Comparison of ENCODE assay signal across 15 cellular contexts in genomic region chr2:237178396-237178795, GRCh38.
DNase-seq lines count a peak whose midpoint lies in the region; TF ChIP-seq lines count a peak whose summit lies in the region.
"Had no signal": no experiment of that assay in that cellular context is flagged by ENCODE, and none has a peak within 500 bp of the region (broad histone marks: within the 10 kb centered on the region; RNA-seq: fewer than 3 reads in every experiment).

No MANE protein-coding gene starts in this region.

- no peak overlapping the region for H3K27ac ChIP-seq in OCI-LY7 (ENCODE audit: low read depth, low read length, poor library complexity, severe bottlenecking)
- H3K27ac ChIP-seq: left lung, WERI-Rb-1 had no signal

- no TSS peak for BruUV-seq in OCI-LY7 (replicated peaks; lab: Mats Ljungman, UMichigan)

- H3K9me3 ChIP-seq in OCI-LY7 (ENCODE audit: low read length) = peaks cover 8% of the 10 kb centered on the region; the same call in 1 of the 2 replicates

- TF ChIP-seq CTCF in OCI-LY7 (conservative IDR thresholded peaks at IDR 0.05; ENCODE audit: low read length) = no peak

- DNase-seq in ELR (ENCODE audit: low read depth) (peak; percentile 93), RPMI7951 (ENCODE audit: low read depth) (peak; percentile 90), fibroblast of gingiva (ENCODE audit: low read depth) (peak; percentile 74), skeletal muscle cell (ENCODE audit: low read depth) (peak; percentile 82), NOMO-1 treated with DMSO at 0.1 percent for 48 hours (lab: John Stamatoyannopoulos, UW; ENCODE audit: unreplicated experiment) (no peak), posterior vena cava (ENCODE audit: low spot score) (no peak), OCI-LY7 (ENCODE audit: low spot score) (no peak), NCI-H2196 treated with DMSO at 0.1 percent for 48 hours (lab: John Stamatoyannopoulos, UW; ENCODE audit: unreplicated experiment) (no peak)
- DNase-seq: activated naive CD4-positive, alpha-beta T cell treated with anti-CD3 and anti-CD28 coated beads, Interleukin-2, amount 10 ng/mL, durations not matched to agents 7 days and 5 days; CD4-positive, CD25-positive, alpha-beta regulatory T cell; left lung; naive thymus-derived CD8-positive, alpha-beta T cell; NCI-H1048; stimulated activated CD4-positive, alpha-beta T cell treated with anti-CD3 and anti-CD28 coated beads, Interleukin-2, amount 100 ng/mL, for 48 hours; WERI-Rb-1 had no signal

- intact Hi-C loops in posterior vena cava (cut with DNase I) = loop anchor here (10.0 kb wide), 3 partner anchors 46 to 1746 kb away; no protein-coding TSS in a partner anchor
- intact Hi-C loops in OCI-LY7 (cut with micrococcal nuclease; ENCODE audit: unreplicated experiment) = no loop called here

- H3K4me3 ChIP-seq in skeletal muscle cell (ENCODE audit: low read depth, low read length) (no peak overlapping the region), OCI-LY7 (ENCODE audit: low read depth, low read length, poor library complexity, severe bottlenecking) (no peak overlapping the region)
- H3K4me3 ChIP-seq: left lung had no signal

- POLR2A ChIA-PET in OCI-LY7 (lab: Charles Lee) = interaction anchor here (0.7 kb wide), 1 partner anchor 9 kb away, joined by 4 read pairs; no protein-coding TSS in a partner anchor

- H3K9me2 ChIP-seq in OCI-LY7 (ENCODE audit: insufficient read depth, low read length) = no peaks in the 10 kb centered on the region

- H3K79me2 ChIP-seq in OCI-LY7 (ENCODE audit: insufficient read depth, low read depth, low read length) = no peaks in the 10 kb centered on the region

- no peak overlapping the region for H3K4me2 ChIP-seq in OCI-LY7 (ENCODE audit: low read length)

- H3K36me3 ChIP-seq in OCI-LY7 (ENCODE audit: insufficient read depth, low read length) = no peaks in the 10 kb centered on the region
- H3K36me3 ChIP-seq: left lung, WERI-Rb-1 had no signal

- CTCF ChIA-PET in OCI-LY7 (lab: Charles Lee; ENCODE audit: unreplicated experiment) = no interaction called here

- H4K20me1 ChIP-seq in OCI-LY7 (ENCODE audit: insufficient read depth, low read length) = no peaks in the 10 kb centered on the region

- no peak overlapping the region for H2AFZ ChIP-seq in OCI-LY7 (ENCODE audit: low read length)

- no peaks in the 10 kb centered on the region for H3K4me1 ChIP-seq in OCI-LY7 (ENCODE audit: insufficient read depth, low read length, poor library complexity, severe bottlenecking)

Comparison
In these comparisons a context has a peak if more than half of its experiments do, and no peak if none do; other contexts are left out.
1. DNase-seq: peak in ELR (single experiment), RPMI7951 (single experiment), fibroblast of gingiva (single experiment) and skeletal muscle cell (single experiment); none in NOMO-1 treated with DMSO at 0.1 percent for 48 hours (single experiment), posterior vena cava (single experiment), OCI-LY7 (single experiment) and NCI-H2196 treated with DMSO at 0.1 percent for 48 hours (single experiment).